8 cellular contexts compared by ENCODE assay signal in genomic region chr13:109785141-109785891, GRCh38. TPM values are rescaled to one million over a fixed set of nuclear protein-coding genes. Genes with fewer than 3 reads are reported as not detected.
DNase-seq lines count a peak whose midpoint lies in the region; ATAC-seq and TF ChIP-seq lines count a peak whose summit lies in the region.

No MANE protein-coding gene starts in this region.

- WGBS in spleen, 5 donors = 3 to 6% (median 4%) methylated on average over 5 to 98 of the region's 98 CpGs

- ATAC-seq in HG03064 (IDR thresholded peaks at IDR 0.05; ENCODE audit: low read depth, unreplicated experiment) (peak; percentile 3), HG02840 (IDR thresholded peaks at IDR 0.05; ENCODE audit: low FRiP score, unreplicated experiment) (no peak), GM18519 (IDR thresholded peaks at IDR 0.05; ENCODE audit: low FRiP score, unreplicated experiment) (no peak)

- H3K27me3 ChIP-seq in BJ (ENCODE audit: control insufficient read depth, insufficient read depth, low read length) = no peaks in the 10 kb centered on the region
- H3K27me3 ChIP-seq in iPS-20b (ENCODE audit: insufficient read depth, low read length) = peaks cover 13% of the 10 kb centered on the region; the same call in 1 of the 2 replicates
- peaks cover 0 to 49% (median 5%) of the 10 kb centered on the region in 7 donors for H3K27me3 ChIP-seq in spleen (replicated peaks in 1 of 7)

- no peaks in the 10 kb centered on the region for H3K9me3 ChIP-seq in iPS-20b (ENCODE audit: insufficient read depth, low read depth, low read length)
- no peaks in the 10 kb centered on the region for H3K9me3 ChIP-seq in spleen

- POLR2A ChIA-PET in BJ (lab: Charles Lee) = no interaction called here

- TF ChIP-seq POLR2A in spleen (IDR thresholded peaks at IDR 0.05) = no peak

- peaks cover 11% of the 10 kb centered on the region; the same call in 1 of the 2 replicates for H3K4me1 ChIP-seq in iPS-20b (ENCODE audit: insufficient read depth, low read length)
- peaks cover 5 to 80% (median 35%) of the 10 kb centered on the region in 6 donors for H3K4me1 ChIP-seq in spleen

- intact Hi-C loops in spleen (cut with DNase I; ENCODE audit: low total_unique reads) = loop anchor here (5.0 to 10.0 kb wide), 2 partner anchors 641 to 823 kb away; no protein-coding TSS in a partner anchor

- DNase-seq in BJ (ENCODE audit: low read depth) (no peak), SHP77 treated with DMSO at 0.1 percent for 48 hours (lab: John Stamatoyannopoulos, UW) (peak; percentile 52), astrocyte of the hippocampus (ENCODE audit: low read depth, low spot score) (peak; percentile 83), spleen (peak; percentile 92)

- CTCF ChIA-PET in BJ (lab: Yijun Ruan, JAX) = interaction anchor here (0.7 to 1.3 kb wide), 23 partner anchors 14 to 887 kb away, joined by 3 to 15 read pairs (median 4); no protein-coding TSS in a partner anchor

- peaks cover 13% of the 10 kb centered on the region for H3K36me3 ChIP-seq in BJ (ENCODE audit: control insufficient read depth, insufficient read depth, low read length)
- peaks cover 10% of the 10 kb centered on the region for H3K36me3 ChIP-seq in iPS-20b (ENCODE audit: insufficient read depth, low read depth, low read length)
- peaks cover 0 to 42% (median 24%) of the 10 kb centered on the region in 6 donors for H3K36me3 ChIP-seq in spleen

- TF ChIP-seq CTCF in BJ (IDR thresholded peaks at IDR 0.05; ENCODE audit: insufficient read depth, low read depth, low read length) = 0 out of 2 replicates have a peak, but pooled peaks have one; percentile 1
- TF ChIP-seq CTCF in spleen (IDR thresholded peaks at IDR 0.05 in 8 of 11, conservative IDR thresholded peaks at IDR 0.05 in 3 of 11) = peak in 1 of 11 experiments; percentile 7

- H3K27ac ChIP-seq in iPS-20b (ENCODE audit: low read length) (no peak overlapping the region), spleen (peak overlapping the region in 7 of 8 donors; percentile 76 to 96 (median 87))

- H3K9ac ChIP-seq in iPS-20b (ENCODE audit: low read depth, low read length) = peak overlapping the region; percentile 56; the same call in 1 of the 2 replicates

- peak overlapping the region; percentile 78 for H3K4me3 ChIP-seq in BJ (ENCODE audit: low read depth, low read length)
- H3K4me3 ChIP-seq in iPS-20b (ENCODE audit: low read length) = peak overlapping the region; percentile 74
- peak overlapping the region; percentile 41 to 91 (median 73) for H3K4me3 ChIP-seq in spleen

RNA-seq across cellular contexts. Expression of gene IRS2, which starts 1.1 kb away (rescaled TPM):
- polyA plus RNA-seq in BJ (2011; rRNA removed) = 1.3 and 2.0 TPM in 2 replicates
- 2.2 and 3.3 TPM in 2 replicates for polyA minus RNA-seq in BJ (2011; rRNA and poly(A)+ RNA removed)
- total RNA-seq in spleen = 10 to 100 TPM in 6 of 7 donors, 1 to 10 TPM in 1; 8.2 to 31.3 (median 17.5) TPM
- 1 to 10 TPM; 1.4 to 2.5 (median 2.0) TPM for polyA plus RNA-seq in spleen
